In the genomic region with DNA sequence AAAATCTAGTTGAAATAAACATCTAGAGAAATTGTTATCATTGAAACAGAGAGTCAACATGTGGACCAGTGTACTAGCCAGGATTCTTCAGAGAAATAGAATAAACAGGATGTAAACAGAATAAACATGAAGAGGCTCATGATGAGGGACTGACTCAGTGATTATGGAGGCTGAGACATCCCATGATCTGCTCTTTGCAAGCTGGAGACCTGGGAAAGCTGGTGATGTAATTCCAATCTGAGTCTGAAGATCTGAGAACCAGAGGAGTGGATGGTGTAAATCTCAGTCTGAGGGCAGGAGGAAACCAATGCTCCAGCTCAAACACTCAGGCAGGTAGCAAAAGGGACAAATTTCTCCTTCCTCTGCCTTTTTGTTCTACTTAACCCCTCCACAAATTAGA, we compare ENCODE assay signal across 20 cellular contexts.
"Had no signal": no experiment of that assay in that cellular context is flagged by ENCODE, and none has a peak within 500 bp of the region (broad histone marks: within the 10 kb centered on the region; RNA-seq: fewer than 3 reads in every experiment).

No MANE protein-coding gene starts in this region.

- H3K27me3 ChIP-seq: hepatocyte, right atrium auricular region, suprapubic skin had no signal

- H3K4me3 ChIP-seq: coronary artery, hepatocyte, right atrium auricular region, skin epidermis, suprapubic skin had no signal

- H3K4me1 Mint-ChIP-seq: activated B cell treated with CpG ODN at 0.5 μM for 24 hours; activated naive CD4-positive, alpha-beta T cell treated with anti-CD3 and anti-CD28 coated beads, Interleukin-2, amount 50 U/mL, for 24 hours had no signal

- H3K36me3 Mint-ChIP-seq: activated naive CD4-positive, alpha-beta T cell treated with anti-CD3 and anti-CD28 coated beads, Interleukin-2, amount 50 U/mL, for 24 hours; naive thymus-derived CD8-positive, alpha-beta T cell had no signal

- H3K27ac Mint-ChIP-seq: activated B cell treated with CpG ODN at 0.5 μM for 24 hours; activated CD8-positive, alpha-beta T cell treated with anti-CD3 and anti-CD28 coated beads, Interleukin-2, amount 10 ng/mL, durations not matched to agents 7 days and 5 days; activated naive CD4-positive, alpha-beta T cell treated with anti-CD3 and anti-CD28 coated beads, Interleukin-2, amount 50 U/mL, for 24 hours; naive thymus-derived CD8-positive, alpha-beta T cell; progenitor cell of endocrine pancreas had no signal

- H3K9me3 Mint-ChIP-seq: activated B cell treated with CpG ODN at 0.5 μM for 24 hours; activated naive CD4-positive, alpha-beta T cell treated with anti-CD3 and anti-CD28 coated beads, Interleukin-2, amount 50 U/mL, for 24 hours; naive thymus-derived CD8-positive, alpha-beta T cell had no signal

- ATAC-seq: activated CD8-positive, alpha-beta T cell treated with anti-CD3 and anti-CD28 coated beads, Interleukin-2, amount 10 ng/mL, durations not matched to agents 7 days and 5 days; left lobe of liver; naive thymus-derived CD8-positive, alpha-beta T cell; stimulated activated naive CD8-positive, alpha-beta T cell treated with anti-CD3 and anti-CD28 coated beads, Interleukin-15, Interleukin-2, amounts not matched to agents 100 U/mL and 50 U/mL, for 24 hours; T-helper 17 cell had no signal

- H3K36me3 ChIP-seq: right atrium auricular region, suprapubic skin had no signal

- H3K9me3 ChIP-seq: right atrium auricular region, suprapubic skin had no signal

- H3K4me3 Mint-ChIP-seq: activated B cell treated with CpG ODN at 0.5 μM for 24 hours; activated CD8-positive, alpha-beta T cell treated with anti-CD3 and anti-CD28 coated beads, Interleukin-2, amount 10 ng/mL, durations not matched to agents 7 days and 5 days; activated naive CD4-positive, alpha-beta T cell treated with anti-CD3 and anti-CD28 coated beads, Interleukin-2, amount 50 U/mL, for 24 hours; naive thymus-derived CD8-positive, alpha-beta T cell; T-helper 17 cell had no signal

- H3K27ac ChIP-seq: coronary artery, hepatocyte, right atrium auricular region, skin epidermis, suprapubic skin had no signal

- DNase-seq: activated B cell treated with CpG ODN at 0.5 μM for 24 hours; activated CD4-positive, alpha-beta T cell treated with anti-CD3 and anti-CD28 coated beads for 48 hours; activated CD8-positive, alpha-beta memory T cell treated with anti-CD3 and anti-CD28 coated beads, Interleukin-2, amount 50 U/mL, for 4 hours; activated CD8-positive, alpha-beta T cell treated with anti-CD3 and anti-CD28 coated beads, Interleukin-2, amount 10 ng/mL, durations not matched to agents 7 days and 5 days; activated effector memory CD4-positive, alpha-beta T cell treated with anti-CD3 and anti-CD28 coated beads, Interleukin-2, amount 50 U/mL, for 16 hours; activated T-cell treated with anti-CD3 and anti-CD28 coated beads, Interleukin-2, amount 50 U/mL, for 48 hours; amniotic stem cell; central memory CD4-positive, alpha-beta T cell; naive thymus-derived CD8-positive, alpha-beta T cell; nucleus accumbens; stimulated activated naive CD8-positive, alpha-beta T cell treated with anti-CD3 and anti-CD28 coated beads, Interleukin-15, Interleukin-2, amounts not matched to agents 100 U/mL and 50 U/mL, for 24 hours; T-helper 17 cell had no signal
